ENCODE assay signal across 8 cellular contexts in genomic region chr14:101808894-101809670, GRCh38. TPM values are rescaled to one million over a fixed set of nuclear protein-coding genes. Genes with fewer than 3 reads are reported as not detected.
DNase-seq lines count a peak whose midpoint lies in the region; ATAC-seq and TF ChIP-seq lines count a peak whose summit lies in the region.

No MANE protein-coding gene starts in this region.

- H3K4me1 ChIP-seq in lower lobe of right lung: peaks cover 44% of the 10 kb centered on the region

- peak overlapping the region; percentile 95 for H3K27ac Mint-ChIP-seq in activated naive CD4-positive, alpha-beta T cell treated with anti-CD3 and anti-CD28 coated beads for 36 hours
- peak overlapping the region; percentile 100 for H3K27ac Mint-ChIP-seq in type B pancreatic cell

- DNase-seq in activated naive CD4-positive, alpha-beta T cell treated with anti-CD3 and anti-CD28 coated beads for 36 hours: no peak
- no peak for DNase-seq in activated naive CD4-positive, alpha-beta T cell treated with Interleukin-2 at 50 U/mL for 16 hours
- DNase-seq in astrocyte of the spinal cord (ENCODE audit: low read depth, low spot score) (no peak), lower lobe of right lung (no peak), type B pancreatic cell (ENCODE audit: extremely low spot score, unreplicated experiment) (no peak), NCI-H1436 treated with DMSO at 0.1 percent for 48 hours (lab: John Stamatoyannopoulos, UW) (no peak), retina (no peak), erythroblast (lab: John Stamatoyannopoulos, UW) (no peak)

- no peaks in the 10 kb centered on the region for H3K27me3 ChIP-seq in lower lobe of right lung (ENCODE audit: low read depth)

- H3K9me3 ChIP-seq in lower lobe of right lung: no peaks in the 10 kb centered on the region

- peaks cover 33% of the 10 kb centered on the region for H3K4me1 Mint-ChIP-seq in activated naive CD4-positive, alpha-beta T cell treated with anti-CD3 and anti-CD28 coated beads for 36 hours (ENCODE audit: low read depth)
- peaks cover 33% of the 10 kb centered on the region for H3K4me1 Mint-ChIP-seq in type B pancreatic cell (ENCODE audit: unreplicated experiment)

- no peaks in the 10 kb centered on the region for H3K27me3 Mint-ChIP-seq in activated naive CD4-positive, alpha-beta T cell treated with anti-CD3 and anti-CD28 coated beads for 36 hours (ENCODE audit: low read depth)
- no peaks in the 10 kb centered on the region for H3K27me3 Mint-ChIP-seq in type B pancreatic cell

- peak in 1 of 2 donors; percentile 1 for ATAC-seq in lower lobe of right lung

- no peaks in the 10 kb centered on the region for H3K9me3 Mint-ChIP-seq in activated naive CD4-positive, alpha-beta T cell treated with anti-CD3 and anti-CD28 coated beads for 36 hours
- H3K9me3 Mint-ChIP-seq in type B pancreatic cell: no peaks in the 10 kb centered on the region

- no peak for TF ChIP-seq POLR2A in erythroblast (IDR thresholded peaks at IDR 0.05; ENCODE audit: low read length)

- in situ Hi-C loops in astrocyte of the spinal cord (cut with HindIII; ENCODE audit: low sequenced_read_pairs): no loop called here

- CTCF ChIA-PET in activated naive CD4-positive, alpha-beta T cell treated with anti-CD3 and anti-CD28 coated beads for 36 hours (lab: Charles Lee): interaction anchor here (0.6 to 3.1 kb wide), 8 partner anchors 10 to 107 kb away, joined by 3 to 13 read pairs (median 5); no protein-coding TSS in a partner anchor

- H3K36me3 Mint-ChIP-seq in activated naive CD4-positive, alpha-beta T cell treated with anti-CD3 and anti-CD28 coated beads for 36 hours (ENCODE audit: low read depth): peaks cover 16% of the 10 kb centered on the region
- peaks cover 4% of the 10 kb centered on the region for H3K36me3 Mint-ChIP-seq in type B pancreatic cell

- H3K36me3 ChIP-seq in lower lobe of right lung: no peaks in the 10 kb centered on the region

- TF ChIP-seq CTCF in astrocyte of the spinal cord (IDR thresholded peaks at IDR 0.05; ENCODE audit: low read depth, low read length): no peak
- TF ChIP-seq CTCF in lower lobe of right lung (IDR thresholded peaks at IDR 0.05): no peak
- TF ChIP-seq CTCF in type B pancreatic cell (conservative IDR thresholded peaks at IDR 0.05): no peak

- peak overlapping the region; percentile 83 for H3K4me3 Mint-ChIP-seq in activated naive CD4-positive, alpha-beta T cell treated with anti-CD3 and anti-CD28 coated beads for 36 hours
- H3K4me3 Mint-ChIP-seq in type B pancreatic cell: peak overlapping the region; percentile 97

- H3K4me3 ChIP-seq in astrocyte of the spinal cord (ENCODE audit: low read depth, low read length) (peak overlapping the region; percentile 88), lower lobe of right lung (peak overlapping the region; percentile 66)

- H3K27ac ChIP-seq in lower lobe of right lung: peak overlapping the region; percentile 99

- intact Hi-C loops in activated naive CD4-positive, alpha-beta T cell treated with anti-CD3 and anti-CD28 coated beads for 36 hours (cut with micrococcal nuclease): loop anchor here (1.0 kb wide), 1 partner anchor 17 kb away; no protein-coding TSS in a partner anchor
- intact Hi-C loops in lower lobe of right lung (cut with DNase I): no loop called here

RNA-seq across cellular contexts. Expression of gene PPP2R5C, which starts 47.6 kb away (rescaled TPM):
- total RNA-seq in activated naive CD4-positive, alpha-beta T cell treated with anti-CD3 and anti-CD28 coated beads for 36 hours: 100 to 1,000 TPM; 280 to 294 TPM
- total RNA-seq in lower lobe of right lung: 160 TPM
- total RNA-seq in type B pancreatic cell (ENCODE audit: low replicate concordance): 99.8 TPM in 2 replicates
